In genomic region chr22:38656256-38657148, GRCh38 we compare ENCODE assay signal across 8 cellular contexts. TPM values are rescaled to one million over a fixed set of nuclear protein-coding genes. Genes with fewer than 3 reads are reported as not detected.
DNase-seq lines count a peak whose midpoint lies in the region; ATAC-seq and TF ChIP-seq lines count a peak whose summit lies in the region.

Gene CBY1, plus strand, starts transcription at chr22:38656638. Its CDS starts 11,417 bp downstream, at chr22:38668055.
Gene FAM227A, minus strand, starts transcription at chr22:38656392. Its CDS starts 6,224 bp downstream, at chr22:38650168.

- H3K27me3 ChIP-seq in spleen (replicated peaks in 1 of 7), result no peaks in the 10 kb centered on the region

- H3K27me3 Mint-ChIP-seq in central memory CD8-positive, alpha-beta T cell, result no peaks in the 10 kb centered on the region

- peak within 1 kb of the TSS; percentile 71 to 99 (median 89) for H3K4me3 ChIP-seq in spleen

- peaks cover 10 to 30% (median 21%) of the 10 kb centered on the region in 6 donors for H3K4me1 ChIP-seq in spleen

- H3K4me1 Mint-ChIP-seq in central memory CD8-positive, alpha-beta T cell, result peaks cover 14% of the 10 kb centered on the region

- 0 to 1% (median 0%) methylated on average over 36 to 70 of the region's 70 CpGs for WGBS in spleen, 5 donors

- ATAC-seq in GM18909 (IDR thresholded peaks at IDR 0.05; ENCODE audit: poor library complexity, unreplicated experiment), result peak; percentile 75
- peak; percentile 71 for ATAC-seq in HG03196 (IDR thresholded peaks at IDR 0.05; ENCODE audit: unreplicated experiment)
- peak; percentile 83 to 84 for ATAC-seq in activated CD4-positive, CD25-positive, alpha-beta regulatory T cell treated with anti-CD3 and anti-CD28 coated beads, Interleukin-2, amount 50 U/mL, for 24 hours
- ATAC-seq in central memory CD8-positive, alpha-beta T cell (replicated peaks; ENCODE audit: extremely low read depth, poor library complexity, severe bottlenecking), result peak; percentile 80

- no peaks in the 10 kb centered on the region for H3K9me3 ChIP-seq in spleen

- peaks cover 0 to 8% (median 2%) of the 10 kb centered on the region in 6 donors for H3K36me3 ChIP-seq in spleen

- intact Hi-C loops in spleen (cut with DNase I; ENCODE audit: low total_unique reads), result no loop called here

- peak in 1 of 11 experiments; percentile 6 for TF ChIP-seq CTCF in spleen (IDR thresholded peaks at IDR 0.05 in 8 of 11, conservative IDR thresholded peaks at IDR 0.05 in 3 of 11)

- H3K27ac Mint-ChIP-seq in central memory CD8-positive, alpha-beta T cell (ENCODE audit: low read depth), result peak within 1 kb of the TSS; percentile 99

- H3K9me3 Mint-ChIP-seq in central memory CD8-positive, alpha-beta T cell, result no peaks in the 10 kb centered on the region

- DNase-seq in AG08395 (ENCODE audit: low spot score), result peak; percentile 99
- peak; percentile 89 for DNase-seq in NCI-H345 (lab: John Stamatoyannopoulos, UW)
- DNase-seq in central memory CD8-positive, alpha-beta T cell (ENCODE audit: low spot score in 2 of 2), result peak; percentile 82 to 87
- DNase-seq in iris pigment epithelial cell (ENCODE audit: low read depth), result peak; percentile 83
- peak; percentile 96 for DNase-seq in spleen

- no peak for TF ChIP-seq POLR2A in spleen (IDR thresholded peaks at IDR 0.05)

- peak within 1 kb of the TSS; percentile 94 for H3K4me3 Mint-ChIP-seq in central memory CD8-positive, alpha-beta T cell

- H3K27ac ChIP-seq in spleen, result peak within 1 kb of the TSS; percentile 85 to 95 (median 90)

- peaks cover 9% of the 10 kb centered on the region for H3K36me3 Mint-ChIP-seq in central memory CD8-positive, alpha-beta T cell (ENCODE audit: insufficient read depth)

RNA-seq across cellular contexts. Expression of gene CBY1, which starts in this region (rescaled TPM):
- 10 to 100 TPM; 20.2 to 28.5 (median 22.2) TPM for total RNA-seq in spleen
- polyA plus RNA-seq in spleen, result 10 to 100 TPM; 24.6 to 37.2 (median 28.1) TPM

RNA-seq across cellular contexts. Expression of gene FAM227A, which starts in this region (rescaled TPM):
- total RNA-seq in spleen, result 1 to 10 TPM in 1 of 7 donors, under 1 TPM in 5, not detected in 1; 0.06 to 3.0 (median 0.49) TPM
- polyA plus RNA-seq in spleen, result under 1 TPM; 0.02 to 0.26 (median 0.07) TPM

Comparison
In these comparisons a context has a peak if more than half of its experiments do, and no peak if none do; other contexts are left out.
1. Peak in every context shown above with its lines: DNase-seq, ATAC-seq, H3K4me3 ChIP-seq and H3K27ac ChIP-seq.